Comparison of ENCODE assay signal across 8 cellular contexts in the genomic region with DNA sequence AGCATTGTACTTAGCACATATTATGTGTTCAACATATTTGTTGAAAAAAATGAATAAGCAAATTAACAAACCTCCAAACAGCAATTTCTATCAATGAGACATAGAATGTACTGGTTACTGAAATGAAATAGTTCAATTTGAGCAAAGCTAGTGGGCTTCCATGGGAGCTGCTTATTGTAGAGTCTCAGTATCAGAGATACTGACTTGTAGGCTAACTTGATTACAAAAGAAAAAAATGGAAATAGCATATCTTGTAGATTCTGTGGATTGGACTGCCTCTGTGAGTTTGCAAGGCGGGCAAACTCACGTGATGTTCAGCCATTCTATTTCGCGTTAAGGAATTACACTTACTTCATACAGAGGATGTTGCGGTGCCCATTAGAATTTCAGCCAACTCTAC.
"Had no signal": no experiment of that assay in that cellular context is flagged by ENCODE, and none has a peak within 500 bp of the region (broad histone marks: within the 10 kb centered on the region; RNA-seq: fewer than 3 reads in every experiment).

No MANE protein-coding gene starts in this region.

- H2AFZ ChIP-seq: GM23248 had no signal

- FAIRE-seq: H1, H54, HTR-8/SVneo had no signal

- H3K9ac ChIP-seq: GM23248 had no signal

- H3K4me3 Mint-ChIP-seq: H9 had no signal

- H3K4me3 ChIP-seq: GM23248 had no signal

- H3K27ac ChIP-seq: GM23248 had no signal

- H3K9me3 Mint-ChIP-seq: H9 had no signal

- DNase-seq: GM23248, H9, HCEC 1CT, IMR-90, KBM-7 had no signal
